In the genomic region with DNA sequence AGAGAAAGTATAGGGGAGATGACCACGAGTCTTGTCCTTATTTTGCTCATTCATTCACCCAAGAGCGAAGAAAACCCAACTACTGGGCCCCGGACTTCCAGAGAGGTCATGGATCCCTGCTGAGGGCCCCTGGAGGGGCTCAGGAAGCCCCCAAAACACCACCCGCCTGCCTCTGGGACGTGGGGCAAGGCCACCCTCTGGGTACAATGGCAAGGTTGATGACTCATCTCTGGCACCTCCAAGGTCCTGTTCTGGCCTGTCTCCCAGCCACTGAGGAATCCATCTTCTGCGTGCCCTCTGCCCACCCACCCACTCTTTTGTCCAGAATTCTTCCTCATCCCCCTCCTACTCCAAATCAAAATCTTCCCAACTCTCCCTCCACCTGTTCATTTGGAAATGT, we compare ENCODE assay signal across 19 cellular contexts. TPM values are rescaled to one million over a fixed set of nuclear protein-coding genes. Genes with fewer than 3 reads are reported as not detected.
DNase-seq lines count a peak whose midpoint lies in the region; ATAC-seq, FAIRE-seq and TF ChIP-seq lines count a peak whose summit lies in the region.
"Had no signal": no experiment of that assay in that cellular context is flagged by ENCODE, and none has a peak within 500 bp of the region (broad histone marks: within the 10 kb centered on the region; RNA-seq: fewer than 3 reads in every experiment).

No MANE protein-coding gene starts in this region.

- peaks cover 11 to 18% (median 16%) of the 10 kb centered on the region in 3 donors for H3K4me1 ChIP-seq in pancreas

- H3K9me3 Mint-ChIP-seq in activated CD4-positive, alpha-beta memory T cell treated with anti-CD3 and anti-CD28 coated beads for 36 hours = no peaks in the 10 kb centered on the region
- no peaks in the 10 kb centered on the region for H3K9me3 Mint-ChIP-seq in activated CD4-positive, alpha-beta memory T cell treated with anti-CD3 and anti-CD28 coated beads, Interleukin-2, amount 10 ng/mL, durations not matched to agents 7 days and 5 days
- no peaks in the 10 kb centered on the region for H3K9me3 Mint-ChIP-seq in CD14-positive monocyte
- no peaks in the 10 kb centered on the region for H3K9me3 Mint-ChIP-seq in activated naive CD8-positive, alpha-beta T cell treated with anti-CD3 and anti-CD28 coated beads, Interleukin-2, amount 50 U/mL, for 24 hours
- H3K9me3 Mint-ChIP-seq: HFFc6 had no signal

- H3K27me3 ChIP-seq in pancreas = no peaks in the 10 kb centered on the region

- no peak overlapping the region for H3K4me3 Mint-ChIP-seq in activated CD4-positive, alpha-beta memory T cell treated with anti-CD3 and anti-CD28 coated beads for 36 hours
- H3K4me3 Mint-ChIP-seq in activated CD4-positive, alpha-beta memory T cell treated with anti-CD3 and anti-CD28 coated beads, Interleukin-2, amount 10 ng/mL, durations not matched to agents 7 days and 5 days = no peak overlapping the region
- no peak overlapping the region for H3K4me3 Mint-ChIP-seq in CD14-positive monocyte
- no peak overlapping the region for H3K4me3 Mint-ChIP-seq in activated naive CD8-positive, alpha-beta T cell treated with anti-CD3 and anti-CD28 coated beads, Interleukin-2, amount 50 U/mL, for 24 hours
- H3K4me3 Mint-ChIP-seq: HFFc6 had no signal

- FAIRE-seq in pancreas (lab: Jason Lieb, UNC) = no peak
- FAIRE-seq: G401.6, GM18507, H1, K562 had no signal

- TF ChIP-seq CTCF in CD14-positive monocyte (IDR thresholded peaks at IDR 0.05) (no peak), pancreas (IDR thresholded peaks at IDR 0.05) (no peak), lower leg skin (IDR thresholded peaks at IDR 0.05) (no peak)

- DNase-seq in activated CD4-positive, alpha-beta memory T cell treated with anti-CD3 and anti-CD28 coated beads for 36 hours = no peak
- DNase-seq in activated CD4-positive, alpha-beta memory T cell treated with anti-CD3 and anti-CD28 coated beads, Interleukin-2, amount 10 ng/mL, durations not matched to agents 7 days and 5 days = no peak
- DNase-seq in CD14-positive monocyte (ENCODE audit: low spot score) = no peak
- DNase-seq in activated naive CD8-positive, alpha-beta T cell treated with anti-CD3 and anti-CD28 coated beads, Interleukin-2, amount 50 U/mL, for 24 hours = no peak
- peak in 2 of 6 donors; percentile 57 for DNase-seq in pancreas
- no peak for DNase-seq in COLO829 (ENCODE audit: low spot score)
- no peak for DNase-seq in lower leg skin (ENCODE audit: low spot score in 2 of 2)
- DNase-seq: DND-41, HFFc6, NCI-H1436 treated with DMSO at 0.1 percent for 48 hours, NCI-H2029 treated with DMSO at 0.1 percent for 48 hours, NCI-H2171 treated with DMSO at 0.1 percent for 48 hours, NCI-H510A treated with DMSO at 0.1 percent for 48 hours, PC-9 had no signal

- H3K36me3 Mint-ChIP-seq in activated CD4-positive, alpha-beta memory T cell treated with anti-CD3 and anti-CD28 coated beads for 36 hours = peaks cover 7% of the 10 kb centered on the region
- no peaks in the 10 kb centered on the region for H3K36me3 Mint-ChIP-seq in activated CD4-positive, alpha-beta memory T cell treated with anti-CD3 and anti-CD28 coated beads, Interleukin-2, amount 10 ng/mL, durations not matched to agents 7 days and 5 days (ENCODE audit: low read depth)
- peaks cover 45 to 51% of the 10 kb centered on the region in 2 donors for H3K36me3 Mint-ChIP-seq in CD14-positive monocyte
- H3K36me3 Mint-ChIP-seq in activated naive CD8-positive, alpha-beta T cell treated with anti-CD3 and anti-CD28 coated beads, Interleukin-2, amount 50 U/mL, for 24 hours (ENCODE audit: low read depth) = peaks cover 23% of the 10 kb centered on the region

- intact Hi-C loops in activated CD4-positive, alpha-beta memory T cell treated with anti-CD3 and anti-CD28 coated beads for 36 hours (cut with micrococcal nuclease) = no loop called here
- intact Hi-C loops in CD14-positive monocyte (cut with micrococcal nuclease) = no loop called here
- intact Hi-C loops in pancreas (cut with DNase I) = no loop called here
- intact Hi-C loops in lower leg skin (cut with DNase I; ENCODE audit: low total_unique reads) = no loop called here

- 75 to 80% methylated on average over 6 of the region's 6 CpGs for WGBS in pancreas, 2 donors
- WGBS in lower leg skin, 2 donors = 80 to 85% methylated on average over 6 of the region's 6 CpGs

- no peaks in the 10 kb centered on the region for H3K9me3 ChIP-seq in pancreas

- TF ChIP-seq POLR2A in lower leg skin (IDR thresholded peaks at IDR 0.05) = no peak

- H3K27ac ChIP-seq in pancreas = peak overlapping the region; percentile 67 to 84 (median 78)
- H3K27ac ChIP-seq: PC-9 had no signal

- no peak for ATAC-seq in activated naive CD8-positive, alpha-beta T cell treated with anti-CD3 and anti-CD28 coated beads, Interleukin-2, amount 50 U/mL, for 24 hours
- peak; percentile 36 to 57 (median 50) for ATAC-seq in pancreas
- ATAC-seq in GM19328 (IDR thresholded peaks at IDR 0.05; ENCODE audit: unreplicated experiment) = no peak
- ATAC-seq: K562 had no signal

- CTCF ChIA-PET in activated CD4-positive, alpha-beta memory T cell treated with anti-CD3 and anti-CD28 coated beads for 36 hours (lab: Charles Lee) = interaction anchor here (1.5 to 2.0 kb wide), 2 partner anchors 26 to 217 kb away, joined by 4 to 7 read pairs; no protein-coding TSS in a partner anchor
- CTCF ChIA-PET in activated CD4-positive, alpha-beta memory T cell treated with anti-CD3 and anti-CD28 coated beads, Interleukin-2, amount 10 ng/mL, durations not matched to agents 7 days and 5 days (lab: Charles Lee) = no interaction called here

- H3K4me3 ChIP-seq in pancreas (no peak overlapping the region), lower leg skin (ENCODE audit: low read depth, poor library complexity, severe bottlenecking) (no peak overlapping the region)
- H3K4me3 ChIP-seq: K562, PC-9 had no signal

- H3K36me3 ChIP-seq in pancreas = peaks cover 0 to 3% (median 0%) of the 10 kb centered on the region in 3 donors

- no peaks in the 10 kb centered on the region for H3K27me3 Mint-ChIP-seq in activated CD4-positive, alpha-beta memory T cell treated with anti-CD3 and anti-CD28 coated beads for 36 hours
- H3K27me3 Mint-ChIP-seq in activated CD4-positive, alpha-beta memory T cell treated with anti-CD3 and anti-CD28 coated beads, Interleukin-2, amount 10 ng/mL, durations not matched to agents 7 days and 5 days = no peaks in the 10 kb centered on the region
- peaks cover 0 to 2% (median 0%) of the 10 kb centered on the region in 3 donors for H3K27me3 Mint-ChIP-seq in CD14-positive monocyte (ENCODE audit: low read depth in 3 of 3)
- H3K27me3 Mint-ChIP-seq in activated naive CD8-positive, alpha-beta T cell treated with anti-CD3 and anti-CD28 coated beads, Interleukin-2, amount 50 U/mL, for 24 hours = no peaks in the 10 kb centered on the region

- POLR2A ChIA-PET in activated CD4-positive, alpha-beta memory T cell treated with anti-CD3 and anti-CD28 coated beads for 36 hours (lab: Charles Lee) = interaction anchor here (1.7 kb wide), 1 partner anchor 23 kb away, joined by 3 read pairs; no protein-coding TSS in a partner anchor
- POLR2A ChIA-PET in activated CD4-positive, alpha-beta memory T cell treated with anti-CD3 and anti-CD28 coated beads, Interleukin-2, amount 10 ng/mL, durations not matched to agents 7 days and 5 days (lab: Charles Lee) = interaction anchor here (1.3 kb wide), 1 partner anchor 14 kb away, joined by 3 read pairs; no protein-coding TSS in a partner anchor

- H3K27ac Mint-ChIP-seq in activated CD4-positive, alpha-beta memory T cell treated with anti-CD3 and anti-CD28 coated beads for 36 hours = peak overlapping the region; percentile 49
- H3K27ac Mint-ChIP-seq in activated CD4-positive, alpha-beta memory T cell treated with anti-CD3 and anti-CD28 coated beads, Interleukin-2, amount 10 ng/mL, durations not matched to agents 7 days and 5 days = no peak overlapping the region
- peak overlapping the region in 5 of 7 donors; percentile 31 to 80 (median 37) for H3K27ac Mint-ChIP-seq in CD14-positive monocyte
- peak overlapping the region; percentile 92 for H3K27ac Mint-ChIP-seq in activated naive CD8-positive, alpha-beta T cell treated with anti-CD3 and anti-CD28 coated beads, Interleukin-2, amount 50 U/mL, for 24 hours
- H3K27ac Mint-ChIP-seq: HFFc6 had no signal

- peaks cover 35% of the 10 kb centered on the region for H3K4me1 Mint-ChIP-seq in activated CD4-positive, alpha-beta memory T cell treated with anti-CD3 and anti-CD28 coated beads for 36 hours (ENCODE audit: low read depth)
- peaks cover 23% of the 10 kb centered on the region for H3K4me1 Mint-ChIP-seq in activated CD4-positive, alpha-beta memory T cell treated with anti-CD3 and anti-CD28 coated beads, Interleukin-2, amount 10 ng/mL, durations not matched to agents 7 days and 5 days
- peaks cover 19% of the 10 kb centered on the region for H3K4me1 Mint-ChIP-seq in CD14-positive monocyte
- H3K4me1 Mint-ChIP-seq in activated naive CD8-positive, alpha-beta T cell treated with anti-CD3 and anti-CD28 coated beads, Interleukin-2, amount 50 U/mL, for 24 hours = peaks cover 54% of the 10 kb centered on the region

RNA-seq across cellular contexts. Expression of a gene that starts 21.3 kb away (rescaled TPM):
- total RNA-seq in activated CD4-positive, alpha-beta memory T cell treated with anti-CD3 and anti-CD28 coated beads for 36 hours = 1 to 10 TPM; 8.5 to 9.9 TPM
- 1 to 10 TPM; 7.0 to 8.1 TPM for total RNA-seq in activated CD4-positive, alpha-beta memory T cell treated with anti-CD3 and anti-CD28 coated beads, Interleukin-2, amount 10 ng/mL, durations not matched to agents 7 days and 5 days
- polyA plus RNA-seq in CD14-positive monocyte = under 1 TPM; 0.19 to 0.74 TPM
- 1 to 10 TPM; 1.6 to 3.9 (median 2.9) TPM for total RNA-seq in pancreas
- polyA plus RNA-seq in pancreas = 1 to 10 TPM; 3.7 to 3.9 TPM
- total RNA-seq in lower leg skin = 10 to 100 TPM in 2 of 4 donors, 1 to 10 TPM in 2; 4.7 to 26.9 (median 9.1) TPM

RNA-seq across cellular contexts. Expression of a gene that starts 53.4 kb away (rescaled TPM):
- total RNA-seq in activated CD4-positive, alpha-beta memory T cell treated with anti-CD3 and anti-CD28 coated beads for 36 hours = 1 to 10 TPM; 3.8 to 7.5 TPM
- total RNA-seq in activated CD4-positive, alpha-beta memory T cell treated with anti-CD3 and anti-CD28 coated beads, Interleukin-2, amount 10 ng/mL, durations not matched to agents 7 days and 5 days = 1 to 10 TPM; 5.1 to 6.3 TPM
- polyA plus RNA-seq in CD14-positive monocyte (1 to 10 TPM; 1.4 to 3.8 TPM), pancreas (1 to 10 TPM; 7.9 to 8.6 TPM)
- total RNA-seq in pancreas (10 to 100 TPM in 5 of 6 donors, 1 to 10 TPM in 1; 8.0 to 16.8 (median 12.4) TPM), lower leg skin (10 to 100 TPM; 39.4 to 79.5 (median 49.4) TPM)

Comparison
In these comparisons a context has a peak if more than half of its experiments do, and no peak if none do; other contexts are left out.
1. ATAC-seq: peak in pancreas (4 of 4); none in activated naive CD8-positive, alpha-beta T cell treated with anti-CD3 and anti-CD28 coated beads, Interleukin-2, amount 50 U/mL, for 24 hours (single experiment) and GM19328 (single experiment).